22 cellular contexts compared by ENCODE assay signal in genomic region chr13:106374631-106375030, GRCh38.
"Had no signal": no experiment of that assay in that cellular context is flagged by ENCODE, and none has a peak within 500 bp of the region (broad histone marks: within the 10 kb centered on the region; RNA-seq: fewer than 3 reads in every experiment).

No MANE protein-coding gene starts in this region.

- ATAC-seq: activated CD8-positive, alpha-beta T cell treated with anti-CD3 and anti-CD28 coated beads, Interleukin-2, amount 10 ng/mL, durations not matched to agents 7 days and 5 days; gastroesophageal sphincter; right lobe of liver had no signal

- H3K9me3 Mint-ChIP-seq: activated naive CD4-positive, alpha-beta T cell treated with anti-CD3 and anti-CD28 coated beads, Interleukin-2, amount 50 U/mL, for 24 hours; activated T-helper 1 cell treated with anti-CD3 and anti-CD28 coated beads, Interleukin-12 subunit alpha, Interleukin-12 subunit beta, Interleukin-2, Interleukin-4 antibody, amounts not matched to agents 30 ng/mL and 10 ng/mL and 1 ng/mL, durations not matched to agents 14 hours and 24 hours and 36 hours; endodermal cell; natural killer cell treated with Interleukin-12 subunit alpha and Interleukin-12 subunit beta and Interleukin-15 and Interleukin-18, amount 100 ng/mL, for 72 hours had no signal

- H3K4me3 Mint-ChIP-seq: activated CD8-positive, alpha-beta T cell treated with anti-CD3 and anti-CD28 coated beads, Interleukin-2, amount 10 ng/mL, durations not matched to agents 7 days and 5 days; activated naive CD4-positive, alpha-beta T cell treated with anti-CD3 and anti-CD28 coated beads, Interleukin-2, amount 50 U/mL, for 24 hours; activated T-helper 1 cell treated with anti-CD3 and anti-CD28 coated beads, Interleukin-12 subunit alpha, Interleukin-12 subunit beta, Interleukin-2, Interleukin-4 antibody, amounts not matched to agents 30 ng/mL and 10 ng/mL and 1 ng/mL, durations not matched to agents 14 hours and 24 hours and 36 hours; central memory CD8-positive, alpha-beta T cell; endodermal cell; natural killer cell treated with Interleukin-12 subunit alpha and Interleukin-12 subunit beta and Interleukin-15 and Interleukin-18, amount 100 ng/mL, for 72 hours had no signal

- H3K4me1 ChIP-seq: colonic mucosa, left ventricle myocardium inferior, right lobe of liver, thyroid gland had no signal

- H3K9me3 ChIP-seq: colonic mucosa, esophagus squamous epithelium, gastroesophageal sphincter, left ventricle myocardium inferior, right lobe of liver, thyroid gland had no signal

- H3K27ac Mint-ChIP-seq: activated CD8-positive, alpha-beta T cell treated with anti-CD3 and anti-CD28 coated beads, Interleukin-2, amount 10 ng/mL, durations not matched to agents 7 days and 5 days; activated naive CD4-positive, alpha-beta T cell treated with anti-CD3 and anti-CD28 coated beads, Interleukin-2, amount 50 U/mL, for 24 hours; activated T-helper 1 cell treated with anti-CD3 and anti-CD28 coated beads, Interleukin-12 subunit alpha, Interleukin-12 subunit beta, Interleukin-2, Interleukin-4 antibody, amounts not matched to agents 30 ng/mL and 10 ng/mL and 1 ng/mL, durations not matched to agents 14 hours and 24 hours and 36 hours; endodermal cell; natural killer cell treated with Interleukin-12 subunit alpha and Interleukin-12 subunit beta and Interleukin-15 and Interleukin-18, amount 100 ng/mL, for 72 hours had no signal

- H3K27me3 ChIP-seq: colonic mucosa, esophagus squamous epithelium, gastroesophageal sphincter, right lobe of liver, thyroid gland had no signal

- H3K27ac ChIP-seq: colonic mucosa, esophagus squamous epithelium, gastroesophageal sphincter, left ventricle myocardium inferior, right lobe of liver, thyroid gland had no signal

- H3K4me3 ChIP-seq: colonic mucosa, esophagus squamous epithelium, gastroesophageal sphincter, left ventricle myocardium inferior, right lobe of liver, thyroid gland had no signal

- H3K4me1 Mint-ChIP-seq: activated naive CD4-positive, alpha-beta T cell treated with anti-CD3 and anti-CD28 coated beads, Interleukin-2, amount 50 U/mL, for 24 hours; central memory CD8-positive, alpha-beta T cell had no signal

- H3K36me3 ChIP-seq: colonic mucosa, esophagus squamous epithelium, gastroesophageal sphincter, left ventricle myocardium inferior, right lobe of liver, thyroid gland had no signal

- DNase-seq: activated CD4-positive, alpha-beta T cell treated with anti-CD3 and anti-CD28 coated beads for 1 hour; activated CD4-positive, alpha-beta T cell treated with anti-CD3 and anti-CD28 coated beads, Interleukin-2, amount 50 U/mL, for 1 hour; activated CD8-positive, alpha-beta T cell treated with anti-CD3 and anti-CD28 coated beads, Interleukin-2, amount 10 ng/mL, durations not matched to agents 7 days and 5 days; activated gamma-delta T cell treated with Interleukin-2 at 50 U/mL for 16 hours; anterior cingulate cortex; colonic mucosa; esophagus squamous epithelium; hypothalamus; left ventricle myocardium inferior; nucleus accumbens; right lobe of liver; stimulated activated CD4-positive, alpha-beta T cell treated with anti-CD3 and anti-CD28 coated beads, Interleukin-2, amount 100 ng/mL, for 48 hours; stimulated activated CD8-positive, alpha-beta memory T cell treated with anti-CD3 and anti-CD28 coated beads, Interleukin-4, amount 100 ng/mL, for 48 hours; stimulated activated naive CD4-positive, alpha-beta T cell; T-helper 9 cell; thyroid gland had no signal

- H3K36me3 Mint-ChIP-seq: activated naive CD4-positive, alpha-beta T cell treated with anti-CD3 and anti-CD28 coated beads, Interleukin-2, amount 50 U/mL, for 24 hours; natural killer cell treated with Interleukin-12 subunit alpha and Interleukin-12 subunit beta and Interleukin-15 and Interleukin-18, amount 100 ng/mL, for 72 hours had no signal
